29 cellular contexts compared by ENCODE assay signal in genomic region chr1:81551942-81552341, GRCh38.
A peak's percentile ranks its signal among the peaks of the same experiment; 100 is the strongest.
DNase-seq lines count a peak whose midpoint lies in the region; ATAC-seq and TF ChIP-seq lines count a peak whose summit lies in the region.
"Had no signal": no experiment of that assay in that cellular context is flagged by ENCODE, and none has a peak within 500 bp of the region (broad histone marks: within the 10 kb centered on the region; RNA-seq: fewer than 3 reads in every experiment).

No MANE protein-coding gene starts in this region.

- DNase-seq in GM23248 (no peak), LNCaP clone FGC (ENCODE audit: low read depth) (peak; percentile 19), foreskin keratinocyte (peak in 1 of 2 donors; percentile 59), renal cortical epithelial cell (ENCODE audit: low read depth) (peak; percentile 48)
- DNase-seq in stimulated activated naive CD8-positive, alpha-beta T cell treated with anti-CD3 and anti-CD28 coated beads, Interleukin-15, amount 100 ng/mL, for 72 hours: no peak
- DNase-seq: activated CD4-positive, alpha-beta T cell treated with anti-CD3 and anti-CD28 coated beads for 36 hours; activated CD8-positive, alpha-beta T cell treated with anti-CD3 and anti-CD28 coated beads, Interleukin-2, amount 10 ng/mL, durations not matched to agents 7 days and 5 days; activated effector memory CD4-positive, alpha-beta T cell treated with anti-CD3 and anti-CD28 coated beads, Interleukin-2, amount 50 U/mL, for 16 hours; dermis blood vessel endothelial cell; Kasumi-1; left ventricle myocardium superior; MV-4-11; NCI-H146; NCI-H2171 treated with DMSO at 0.1 percent for 48 hours; NCI-H524 treated with DMSO at 0.1 percent for 48 hours; nephron progenitor cell; NK-92 treated with Interleukin-12 subunit alpha and Interleukin-12 subunit beta, amount 100 ng/mL, for 24 hours; right cardiac atrium; Right ventricle myocardium superior; stimulated activated CD4-positive, alpha-beta T cell treated with anti-CD3 and anti-CD28 coated beads, Interleukin-4, amount 100 ng/mL, for 24 hours had no signal

- H3K36me3 ChIP-seq in GM23248 (ENCODE audit: low read depth): no peaks in the 10 kb centered on the region
- H3K36me3 ChIP-seq: vagina had no signal

- H3K4me3 Mint-ChIP-seq in stimulated activated naive CD8-positive, alpha-beta T cell treated with anti-CD3 and anti-CD28 coated beads, Interleukin-15, amount 100 ng/mL, for 72 hours: no peak overlapping the region
- H3K4me3 Mint-ChIP-seq: activated CD4-positive, alpha-beta T cell treated with anti-CD3 and anti-CD28 coated beads for 36 hours; activated CD8-positive, alpha-beta T cell treated with anti-CD3 and anti-CD28 coated beads, Interleukin-2, amount 10 ng/mL, durations not matched to agents 7 days and 5 days; CD14-positive monocyte; central memory CD8-positive, alpha-beta T cell; nephron progenitor cell; stimulated activated effector memory CD8-positive, alpha-beta T cell treated with anti-CD3 and anti-CD28 coated beads, Interleukin-12 subunit alpha, Interleukin-12 subunit beta, amount 100 ng/mL, for 72 hours; T-helper 2 cell treated with Interferon-gamma antibody and Interleukin-4, amounts not matched to agents 5 μg/mL and 100 μg/mL, for 36 hours had no signal

- no peaks in the 10 kb centered on the region for H3K9me3 Mint-ChIP-seq in stimulated activated naive CD8-positive, alpha-beta T cell treated with anti-CD3 and anti-CD28 coated beads, Interleukin-15, amount 100 ng/mL, for 72 hours
- H3K9me3 Mint-ChIP-seq: nephron progenitor cell; T-helper 2 cell treated with Interferon-gamma antibody and Interleukin-4, amounts not matched to agents 5 μg/mL and 100 μg/mL, for 36 hours had no signal

- in situ Hi-C loops in GM23248 (cut with MboI): loop anchor here (10.0 kb wide), 1 partner anchor 203 kb away; no protein-coding TSS in a partner anchor

- no peaks in the 10 kb centered on the region for H3K4me1 ChIP-seq in GM23248 (ENCODE audit: insufficient read depth)
- no peaks in the 10 kb centered on the region for H3K4me1 ChIP-seq in foreskin keratinocyte

- no peaks in the 10 kb centered on the region for H3F3A ChIP-seq in GM23248 (ENCODE audit: insufficient read depth)

- H3K9ac ChIP-seq in GM23248: no peak overlapping the region

- no peaks in the 10 kb centered on the region for H3K9me3 ChIP-seq in GM23248 (ENCODE audit: low read depth)
- H3K9me3 ChIP-seq: vagina had no signal

- no peak overlapping the region for H3K4me3 ChIP-seq in GM23248
- H3K4me3 ChIP-seq in LNCaP clone FGC (ENCODE audit: low read depth, low read length): no peak overlapping the region
- H3K4me3 ChIP-seq: vagina had no signal

- H3K27me3 Mint-ChIP-seq in stimulated activated naive CD8-positive, alpha-beta T cell treated with anti-CD3 and anti-CD28 coated beads, Interleukin-15, amount 100 ng/mL, for 72 hours: no peaks in the 10 kb centered on the region
- H3K27me3 Mint-ChIP-seq: activated CD4-positive, alpha-beta T cell treated with anti-CD3 and anti-CD28 coated beads for 36 hours; central memory CD8-positive, alpha-beta T cell had no signal

- ATAC-seq in foreskin keratinocyte (peak; percentile 43), HG03571 (IDR thresholded peaks at IDR 0.05; ENCODE audit: unreplicated experiment) (no peak), HG03196 (IDR thresholded peaks at IDR 0.05; ENCODE audit: unreplicated experiment) (no peak), GM21381 (IDR thresholded peaks at IDR 0.05; ENCODE audit: unreplicated experiment) (no peak)
- ATAC-seq in stimulated activated naive CD8-positive, alpha-beta T cell treated with anti-CD3 and anti-CD28 coated beads, Interleukin-15, amount 100 ng/mL, for 72 hours: no peak
- ATAC-seq: activated CD4-positive, alpha-beta T cell treated with anti-CD3 and anti-CD28 coated beads for 36 hours; activated CD8-positive, alpha-beta T cell treated with anti-CD3 and anti-CD28 coated beads, Interleukin-2, amount 10 ng/mL, durations not matched to agents 7 days and 5 days; HepG2; left ventricle myocardium superior; right cardiac atrium; stimulated activated effector memory CD8-positive, alpha-beta T cell treated with anti-CD3 and anti-CD28 coated beads, Interleukin-12 subunit alpha, Interleukin-12 subunit beta, amount 100 ng/mL, for 72 hours had no signal

- H4K20me1 ChIP-seq in GM23248 (ENCODE audit: insufficient read depth): no peaks in the 10 kb centered on the region

- TF ChIP-seq CTCF in LNCaP clone FGC (IDR thresholded peaks at IDR 0.05; ENCODE audit: control insufficient read depth, extremely low read depth, insufficient read depth) (no peak), foreskin keratinocyte (conservative IDR thresholded peaks at IDR 0.05) (no peak)

- H3K27me3 ChIP-seq in GM23248 (replicated peaks; ENCODE audit: insufficient read depth) (no peaks in the 10 kb centered on the region), foreskin keratinocyte (no peaks in the 10 kb centered on the region)
- H3K27me3 ChIP-seq: vagina had no signal

- H3K27ac ChIP-seq in GM23248 (no peak overlapping the region), foreskin keratinocyte (no peak overlapping the region)
- H3K27ac ChIP-seq: vagina had no signal

- peak overlapping the region; percentile 42; the same call in 1 of the 2 replicates for H2AFZ ChIP-seq in GM23248

- H3K27ac Mint-ChIP-seq in stimulated activated naive CD8-positive, alpha-beta T cell treated with anti-CD3 and anti-CD28 coated beads, Interleukin-15, amount 100 ng/mL, for 72 hours: no peak overlapping the region
- H3K27ac Mint-ChIP-seq: activated CD4-positive, alpha-beta T cell treated with anti-CD3 and anti-CD28 coated beads for 36 hours; activated CD8-positive, alpha-beta T cell treated with anti-CD3 and anti-CD28 coated beads, Interleukin-2, amount 10 ng/mL, durations not matched to agents 7 days and 5 days; CD14-positive monocyte; nephron progenitor cell; stimulated activated effector memory CD8-positive, alpha-beta T cell treated with anti-CD3 and anti-CD28 coated beads, Interleukin-12 subunit alpha, Interleukin-12 subunit beta, amount 100 ng/mL, for 72 hours; T-helper 2 cell treated with Interferon-gamma antibody and Interleukin-4, amounts not matched to agents 5 μg/mL and 100 μg/mL, for 36 hours had no signal

- no peak overlapping the region for H3K4me2 ChIP-seq in GM23248 (ENCODE audit: unreplicated experiment)

- H3K9me2 ChIP-seq in GM23248 (ENCODE audit: insufficient read depth): no peaks in the 10 kb centered on the region

- H3K4me1 Mint-ChIP-seq in stimulated activated naive CD8-positive, alpha-beta T cell treated with anti-CD3 and anti-CD28 coated beads, Interleukin-15, amount 100 ng/mL, for 72 hours: no peaks in the 10 kb centered on the region
- H3K4me1 Mint-ChIP-seq: CD14-positive monocyte; central memory CD8-positive, alpha-beta T cell; stimulated activated effector memory CD8-positive, alpha-beta T cell treated with anti-CD3 and anti-CD28 coated beads, Interleukin-12 subunit alpha, Interleukin-12 subunit beta, amount 100 ng/mL, for 72 hours had no signal

- WGBS in GM23248 (ENCODE audit: low coverage in 1 of 2, low lambda C conversion rate in 2 of 2, missing lambda C conversion rate in 2 of 2), 2 experiments: 86 to 87% methylated on average over 1 of the region's 1 CpG

- no peaks in the 10 kb centered on the region for H3K79me2 ChIP-seq in GM23248 (ENCODE audit: insufficient read depth)

Comparison
In these comparisons a context has a peak if more than half of its experiments do, and no peak if none do; other contexts are left out.
1. DNase-seq: peak in LNCaP clone FGC (single experiment) and renal cortical epithelial cell (single experiment); none in GM23248 (single experiment) and stimulated activated naive CD8-positive, alpha-beta T cell treated with anti-CD3 and anti-CD28 coated beads, Interleukin-15, amount 100 ng/mL, for 72 hours (0 of 2).